8 cellular contexts compared by ENCODE assay signal in genomic region chr13:36344886-36345437, GRCh38. TPM values are rescaled to one million over a fixed set of nuclear protein-coding genes. Genes with fewer than 3 reads are reported as not detected.
DNase-seq lines count a peak whose midpoint lies in the region; ATAC-seq and TF ChIP-seq lines count a peak whose summit lies in the region.

No MANE protein-coding gene starts in this region.

- POLR2A ChIA-PET in GM10248 (lab: Yijun Ruan, JAX), result no interaction called here

- no peaks in the 10 kb centered on the region for H3K4me1 ChIP-seq in BE2C

- no peaks in the 10 kb centered on the region for H3K9me3 ChIP-seq in BE2C

- H3K36me3 ChIP-seq in BE2C, result no peaks in the 10 kb centered on the region

- peak overlapping the region in 18 of 21 experiments; percentile 86 to 99 (median 96) for H3K27ac ChIP-seq in skin epidermis

- no peak for TF ChIP-seq CTCF in BE2C (IDR thresholded peaks at IDR 0.05; ENCODE audit: low read depth, low read length)
- TF ChIP-seq CTCF in GM10248 (IDR thresholded peaks at IDR 0.05; ENCODE audit: control extremely low read depth, extremely low read depth, low read depth, missing control alignments), result no peak

- peaks cover 0 to 6% of the 10 kb centered on the region in 2 donors for H3K36me3 Mint-ChIP-seq in activated naive CD4-positive, alpha-beta T cell treated with anti-CD3 and anti-CD28 coated beads, Interleukin-2, amount 50 U/mL, for 72 hours

- peak overlapping the region; percentile 75 for H3K4me3 ChIP-seq in BE2C (ENCODE audit: low read depth, low read length)
- H3K4me3 ChIP-seq in iPS-11a (ENCODE audit: low read depth, low read length), result peak overlapping the region; percentile 77
- H3K4me3 ChIP-seq in skin epidermis, result peak overlapping the region; percentile 56 to 91 (median 68)

- no peaks in the 10 kb centered on the region for H3K27me3 ChIP-seq in BE2C

- ATAC-seq in HG03354 (IDR thresholded peaks at IDR 0.05; ENCODE audit: poor library complexity, severe bottlenecking, unreplicated experiment) (peak; percentile 34), HG02938 (IDR thresholded peaks at IDR 0.05; ENCODE audit: unreplicated experiment) (no peak)
- no peak for ATAC-seq in activated naive CD4-positive, alpha-beta T cell treated with anti-CD3 and anti-CD28 coated beads, Interleukin-2, amount 50 U/mL, for 72 hours

- CTCF ChIA-PET in GM10248 (lab: Yijun Ruan, JAX), result interaction anchor here (1.1 to 4.4 kb wide), 5 partner anchors 16 to 392 kb away, joined by 3 to 21 read pairs (median 4); no protein-coding TSS in a partner anchor

- H3K9me3 Mint-ChIP-seq in activated naive CD4-positive, alpha-beta T cell treated with anti-CD3 and anti-CD28 coated beads, Interleukin-2, amount 50 U/mL, for 72 hours, result no peaks in the 10 kb centered on the region

- peak overlapping the region; percentile 92 to 94 for H3K27ac Mint-ChIP-seq in activated naive CD4-positive, alpha-beta T cell treated with anti-CD3 and anti-CD28 coated beads, Interleukin-2, amount 50 U/mL, for 72 hours

- DNase-seq in BE2C (no peak), DMS153 treated with DMSO at 0.1 percent for 48 hours (lab: John Stamatoyannopoulos, UW; ENCODE audit: unreplicated experiment) (no peak), GM10248 (ENCODE audit: extremely low spot score) (no peak)
- DNase-seq in activated naive CD4-positive, alpha-beta T cell treated with anti-CD3 and anti-CD28 coated beads, Interleukin-2, amount 50 U/mL, for 72 hours (ENCODE audit: low spot score in 2 of 2), result no peak

RNA-seq across cellular contexts. Expression of gene SPART, which starts 1.2 kb away (rescaled TPM):
- 7.6 TPM for polyA plus RNA-seq in BE2C (2012; ENCODE audit: insufficient read depth, insufficient read length, low read depth)
- 10 to 100 TPM; 21.9 to 23.9 TPM for total RNA-seq in activated naive CD4-positive, alpha-beta T cell treated with anti-CD3 and anti-CD28 coated beads, Interleukin-2, amount 50 U/mL, for 72 hours

RNA-seq across cellular contexts. Expression of gene CCDC169, which starts 47.3 kb away (rescaled TPM):
- polyA plus RNA-seq in BE2C (2012; ENCODE audit: insufficient read depth, insufficient read length, low read depth), result 2.6 TPM
- under 1 TPM; 0.46 to 0.62 TPM for total RNA-seq in activated naive CD4-positive, alpha-beta T cell treated with anti-CD3 and anti-CD28 coated beads, Interleukin-2, amount 50 U/mL, for 72 hours
